In the genomic region with DNA sequence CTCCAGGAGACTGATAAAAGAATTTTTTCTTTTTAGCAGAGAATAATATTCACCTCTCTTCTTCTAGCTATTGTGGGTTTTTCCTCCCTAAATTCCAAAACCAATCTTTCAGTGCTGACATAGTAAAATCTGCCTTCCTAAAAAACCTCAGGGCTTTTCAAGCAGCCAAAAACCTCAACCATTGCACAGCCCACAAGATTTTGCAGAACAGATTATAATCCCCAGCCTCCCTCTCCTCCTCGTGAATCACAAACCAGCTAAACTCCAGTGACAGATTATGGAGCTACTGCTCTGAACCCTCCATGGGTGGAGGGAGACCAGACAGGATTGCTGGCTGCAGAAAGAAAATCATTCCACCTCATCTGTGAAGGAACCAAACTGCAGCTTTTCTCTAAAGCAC, we compare ENCODE assay signal across 12 cellular contexts.
"Had no signal": no experiment of that assay in that cellular context is flagged by ENCODE, and none has a peak within 500 bp of the region (broad histone marks: within the 10 kb centered on the region; RNA-seq: fewer than 3 reads in every experiment).

No MANE protein-coding gene starts in this region.

- H3K9me3 ChIP-seq: lower lobe of right lung had no signal

- H3K4me3 Mint-ChIP-seq: activated CD8-positive, alpha-beta memory T cell treated with anti-CD3 and anti-CD28 coated beads, Interleukin-2, amount 10 ng/mL, durations not matched to agents 7 days and 5 days; activated T-cell treated with anti-CD3 and anti-CD28 coated beads, Interleukin-2, amount 50 U/mL, for 24 hours had no signal

- H3K4me3 ChIP-seq: gastroesophageal sphincter, lower lobe of right lung, tibial nerve had no signal

- H3K27ac ChIP-seq: gastroesophageal sphincter, lower lobe of right lung, tibial nerve had no signal

- DNase-seq: activated CD4-positive, alpha-beta T cell treated with anti-CD3 and anti-CD28 coated beads, Interleukin-2, amount 50 U/mL, for 4 hours; activated CD8-positive, alpha-beta memory T cell treated with anti-CD3 and anti-CD28 coated beads, Interleukin-2, amount 10 ng/mL, durations not matched to agents 7 days and 5 days; activated effector memory CD4-positive, alpha-beta T cell treated with Interleukin-2 at 50 U/mL for 16 hours; activated T-cell treated with anti-CD3 and anti-CD28 coated beads, Interleukin-2, amount 50 U/mL, for 24 hours; amygdala; kidney; lower lobe of right lung; naive B cell; posterior cingulate gyrus had no signal

- H3K27me3 Mint-ChIP-seq: activated CD8-positive, alpha-beta memory T cell treated with anti-CD3 and anti-CD28 coated beads, Interleukin-2, amount 10 ng/mL, durations not matched to agents 7 days and 5 days had no signal

- H3K36me3 Mint-ChIP-seq: activated CD8-positive, alpha-beta memory T cell treated with anti-CD3 and anti-CD28 coated beads, Interleukin-2, amount 10 ng/mL, durations not matched to agents 7 days and 5 days; activated naive CD4-positive, alpha-beta T cell treated with anti-CD3 and anti-CD28 coated beads, Interleukin-2, amount 50 U/mL, for 72 hours; naive B cell had no signal

- ATAC-seq: activated CD8-positive, alpha-beta memory T cell treated with anti-CD3 and anti-CD28 coated beads, Interleukin-2, amount 10 ng/mL, durations not matched to agents 7 days and 5 days; activated naive CD4-positive, alpha-beta T cell treated with anti-CD3 and anti-CD28 coated beads, Interleukin-2, amount 50 U/mL, for 72 hours; gastroesophageal sphincter; lower lobe of right lung had no signal

- H3K9me3 Mint-ChIP-seq: activated naive CD4-positive, alpha-beta T cell treated with anti-CD3 and anti-CD28 coated beads, Interleukin-2, amount 50 U/mL, for 72 hours; activated T-cell treated with anti-CD3 and anti-CD28 coated beads, Interleukin-2, amount 50 U/mL, for 24 hours had no signal

- H3K27me3 ChIP-seq: tibial nerve had no signal

- H3K36me3 ChIP-seq: gastroesophageal sphincter, lower lobe of right lung, tibial nerve had no signal

- H3K4me1 ChIP-seq: gastroesophageal sphincter, lower lobe of right lung had no signal

- H3K4me1 Mint-ChIP-seq: activated CD8-positive, alpha-beta memory T cell treated with anti-CD3 and anti-CD28 coated beads, Interleukin-2, amount 10 ng/mL, durations not matched to agents 7 days and 5 days; naive B cell had no signal

- H3K27ac Mint-ChIP-seq: activated CD8-positive, alpha-beta memory T cell treated with anti-CD3 and anti-CD28 coated beads, Interleukin-2, amount 10 ng/mL, durations not matched to agents 7 days and 5 days; activated naive CD4-positive, alpha-beta T cell treated with anti-CD3 and anti-CD28 coated beads, Interleukin-2, amount 50 U/mL, for 72 hours; activated T-cell treated with anti-CD3 and anti-CD28 coated beads, Interleukin-2, amount 50 U/mL, for 24 hours; naive B cell had no signal
